16 cellular contexts compared by ENCODE assay signal in the genomic region with DNA sequence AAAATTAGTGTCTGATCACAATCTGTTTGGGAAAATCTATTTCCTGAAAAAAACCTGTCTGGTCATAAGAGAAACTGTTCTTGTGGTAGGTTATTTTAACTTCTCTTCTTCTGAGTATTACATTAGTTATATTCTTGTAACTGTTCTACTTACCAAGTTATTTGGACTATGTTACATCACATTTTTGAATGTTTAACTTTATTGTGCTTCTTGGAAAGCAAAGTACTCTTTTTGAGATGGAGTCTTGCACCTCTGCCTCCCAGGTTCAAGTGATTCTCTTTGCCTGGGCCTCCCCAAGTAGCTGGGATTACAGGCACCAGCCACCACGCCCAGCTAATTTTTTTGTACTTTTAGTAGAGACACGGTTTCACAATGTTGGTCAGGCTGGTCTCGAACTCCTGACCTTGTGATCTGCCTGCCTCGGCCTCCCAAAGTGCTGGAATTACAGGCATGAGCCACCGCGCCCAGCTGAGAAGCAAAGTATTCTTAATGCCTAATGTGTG. TPM values are rescaled to one million over a fixed set of nuclear protein-coding genes. Genes with fewer than 3 reads are reported as not detected.
DNase-seq lines count a peak whose midpoint lies in the region; ATAC-seq and FAIRE-seq lines count a peak whose summit lies in the region.
"Had no signal": no experiment of that assay in that cellular context is flagged by ENCODE, and none has a peak within 500 bp of the region (broad histone marks: within the 10 kb centered on the region; RNA-seq: fewer than 3 reads in every experiment).

No MANE protein-coding gene starts in this region.

- peaks cover 97% of the 10 kb centered on the region for H3K79me2 ChIP-seq in Karpas-422 (ENCODE audit: low read length)

- ATAC-seq in activated CD4-positive, CD25-positive, alpha-beta regulatory T cell treated with anti-CD3 and anti-CD28 coated beads, Interleukin-2, amount 50 U/mL, for 24 hours: no peak

- H3K4me3 ChIP-seq in Karpas-422 (ENCODE audit: low read length): no peak overlapping the region

- H3K36me3 ChIP-seq in Karpas-422 (ENCODE audit: insufficient read depth, low read length): peaks cover 11% of the 10 kb centered on the region; the same call in 1 of the 2 replicates
- H3K36me3 ChIP-seq: BE2C had no signal

- no peak overlapping the region for H3K4me2 ChIP-seq in Karpas-422 (ENCODE audit: low read depth, low read length, poor library complexity, severe bottlenecking)

- DNase-seq in GM19239 (ENCODE audit: insufficient read length, low spot score): no peak
- DNase-seq in Karpas-422: no peak
- peak; percentile 8 for DNase-seq in amniotic epithelial cell (ENCODE audit: low read depth)
- DNase-seq in iris pigment epithelial cell (ENCODE audit: low read depth): peak; percentile 28
- DNase-seq in CD1c-positive myeloid dendritic cell (ENCODE audit: extremely low spot score): no peak
- DNase-seq: ACHN; BE2C; C1 segment of cervical spinal cord; Caco-2; CD4-positive, alpha-beta T cell; GDM1; H9 had no signal

- H3K9ac ChIP-seq in Karpas-422 (ENCODE audit: low read length): no peak overlapping the region

- H3K27me3 ChIP-seq in Karpas-422 (ENCODE audit: low read length): no peaks in the 10 kb centered on the region
- H3K27me3 ChIP-seq: BE2C had no signal

- peak; percentile 33 for FAIRE-seq in GM19239 (lab: Jason Lieb, UNC)
- FAIRE-seq: A204.1, D721Med, H1 had no signal

- H3K27ac ChIP-seq in Karpas-422 (ENCODE audit: low read length): 0 out of 2 replicates have a peak overlapping the region, but pooled peaks have one; percentile 4

- H3K9me2 ChIP-seq in Karpas-422 (replicated peaks; ENCODE audit: insufficient read depth, low read length): no peaks in the 10 kb centered on the region

- no peak overlapping the region for H2AFZ ChIP-seq in Karpas-422 (ENCODE audit: low read length)

- peaks cover 33% of the 10 kb centered on the region for H3K4me1 ChIP-seq in Karpas-422 (ENCODE audit: low read length)
- H3K4me1 ChIP-seq: Caco-2 had no signal

- H4K20me1 ChIP-seq in Karpas-422 (ENCODE audit: insufficient read depth, low read depth, low read length): no peaks in the 10 kb centered on the region

- H3K9me3 ChIP-seq in Karpas-422 (ENCODE audit: low read length): no peaks in the 10 kb centered on the region
- H3K9me3 ChIP-seq: BE2C, Caco-2 had no signal

RNA-seq across cellular contexts. Expression of gene AFTPH, which starts 39.4 kb away (rescaled TPM):
- 88.9 and 124 TPM in 2 replicates for total RNA-seq in Karpas-422 (2014; rRNA removed; shearing (Covaris generic); ENCODE audit: low replicate concordance)

Comparison
In these comparisons a context has a peak if more than half of its experiments do, and no peak if none do; other contexts are left out.
1. DNase-seq: peak in amniotic epithelial cell (single experiment) and iris pigment epithelial cell (single experiment); none in GM19239 (single experiment), Karpas-422 (single experiment) and CD1c-positive myeloid dendritic cell (single experiment).